In the genomic region with DNA sequence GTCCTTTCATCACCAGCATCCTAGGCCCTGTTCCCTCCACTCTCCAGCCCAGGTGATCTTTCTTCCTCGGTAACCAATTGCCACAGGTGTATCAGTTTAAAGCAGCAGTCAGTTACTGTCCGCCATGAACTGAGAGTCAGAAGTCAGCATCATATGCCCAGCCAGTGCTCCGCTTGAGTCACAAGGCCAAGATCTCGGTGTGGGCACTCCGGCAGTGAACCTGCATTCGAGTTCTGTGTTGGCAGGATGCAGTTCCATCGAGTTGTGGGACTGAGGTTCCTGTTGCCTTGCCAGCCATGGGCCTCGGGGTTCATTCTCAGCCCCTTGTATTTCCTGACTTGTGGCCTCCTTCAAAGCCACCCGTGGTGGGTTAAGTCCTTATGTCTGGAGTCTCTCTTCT, we compare ENCODE assay signal across 24 cellular contexts. TPM values are rescaled to one million over a fixed set of nuclear protein-coding genes. Genes with fewer than 3 reads are reported as not detected.
DNase-seq lines count a peak whose midpoint lies in the region; ATAC-seq and TF ChIP-seq lines count a peak whose summit lies in the region.
"Had no signal": no experiment of that assay in that cellular context is flagged by ENCODE, and none has a peak within 500 bp of the region (broad histone marks: within the 10 kb centered on the region; RNA-seq: fewer than 3 reads in every experiment).

No MANE protein-coding gene starts in this region.

- CTCF ChIA-PET in activated CD4-positive, alpha-beta T cell treated with anti-CD3 and anti-CD28 coated beads, Interleukin-2, amount 10 ng/mL, durations not matched to agents 7 days and 5 days (lab: Charles Lee) = no interaction called here
- CTCF ChIA-PET in CD4-positive, alpha-beta T cell (lab: Charles Lee) = no interaction called here

- no peak for DNase-seq in activated CD4-positive, alpha-beta T cell treated with anti-CD3 and anti-CD28 coated beads, Interleukin-2, amount 10 ng/mL, durations not matched to agents 7 days and 5 days
- no peak for DNase-seq in activated CD4-positive, alpha-beta T cell treated with anti-CD3 and anti-CD28 coated beads for 48 hours
- peak in 1 of 10 experiments; percentile 29 for DNase-seq in CD4-positive, alpha-beta T cell
- DNase-seq in islet precursor cell = peak; percentile 39
- peak; percentile 62 for DNase-seq in spleen
- DNase-seq in NCI-H1105 treated with DMSO at 0.1 percent for 48 hours (lab: John Stamatoyannopoulos, UW) = no peak
- DNase-seq in cerebellar cortex (ENCODE audit: low spot score) = no peak
- DNase-seq: activated CD4-positive, alpha-beta T cell treated with anti-CD3 and anti-CD28 coated beads, Interleukin-2, amount 50 U/mL, for 4 hours; activated T-cell treated with anti-CD3 and anti-CD28 coated beads, Interleukin-2, amount 50 U/mL, for 4 hours; BE2C; body of pancreas; effector CD4-positive, alpha-beta T cell; erythroblast; foreskin fibroblast; GOT3; NCI-H2081 treated with DMSO at 0.1 percent for 48 hours; NCI-H446; SIG-M5; stimulated activated CD4-positive, alpha-beta T cell treated with anti-CD3 and anti-CD28 coated beads, Interleukin-2, amount 100 ng/mL, for 24 hours; stimulated activated naive CD4-positive, alpha-beta T cell had no signal

- H3K4me3 Mint-ChIP-seq in activated CD4-positive, alpha-beta T cell treated with anti-CD3 and anti-CD28 coated beads, Interleukin-2, amount 10 ng/mL, durations not matched to agents 7 days and 5 days = no peak overlapping the region
- peak overlapping the region; percentile 62 for H3K4me3 Mint-ChIP-seq in CD4-positive, alpha-beta T cell
- H3K4me3 Mint-ChIP-seq: activated T-cell treated with anti-CD3 and anti-CD28 coated beads, Interleukin-2, amount 50 U/mL, for 4 hours had no signal

- no peak for TF ChIP-seq POLR2A in spleen (IDR thresholded peaks at IDR 0.05)

- H3K27me3 Mint-ChIP-seq in activated CD4-positive, alpha-beta T cell treated with anti-CD3 and anti-CD28 coated beads, Interleukin-2, amount 10 ng/mL, durations not matched to agents 7 days and 5 days = no peaks in the 10 kb centered on the region
- no peaks in the 10 kb centered on the region for H3K27me3 Mint-ChIP-seq in CD4-positive, alpha-beta T cell

- H3K4me3 ChIP-seq in spleen = no peak overlapping the region
- H3K4me3 ChIP-seq: A549, body of pancreas, skin epidermis had no signal

- peak overlapping the region; percentile 37 for H3K27ac Mint-ChIP-seq in activated CD4-positive, alpha-beta T cell treated with anti-CD3 and anti-CD28 coated beads, Interleukin-2, amount 10 ng/mL, durations not matched to agents 7 days and 5 days
- peak overlapping the region; percentile 75 for H3K27ac Mint-ChIP-seq in CD4-positive, alpha-beta T cell

- no peak for ATAC-seq in CD4-positive, alpha-beta T cell (ENCODE audit: poor library complexity)
- ATAC-seq in GM21619 (IDR thresholded peaks at IDR 0.05; ENCODE audit: unreplicated experiment) = no peak
- ATAC-seq: A549; activated T-cell treated with anti-CD3 and anti-CD28 coated beads, Interleukin-2, amount 50 U/mL, for 4 hours; body of pancreas; left ventricle myocardium superior had no signal

- no peaks in the 10 kb centered on the region for H3K9me3 ChIP-seq in CD4-positive, alpha-beta T cell (ENCODE audit: control insufficient read depth, low read length)
- peaks cover 0 to 6% (median 0%) of the 10 kb centered on the region in 8 donors for H3K9me3 ChIP-seq in spleen
- H3K9me3 ChIP-seq: A549, body of pancreas had no signal

- 59 to 70% (median 64%) methylated on average over 9 of the region's 9 CpGs for WGBS in spleen, 5 donors

- no peak overlapping the region for H3K27ac ChIP-seq in CD4-positive, alpha-beta T cell (ENCODE audit: low read depth, low read length)
- H3K27ac ChIP-seq in spleen = no peak overlapping the region
- H3K27ac ChIP-seq: A549, body of pancreas, skin epidermis had no signal

- peaks cover 24 to 78% (median 49%) of the 10 kb centered on the region in 6 donors for H3K4me1 ChIP-seq in spleen

- H3K9me3 Mint-ChIP-seq in activated CD4-positive, alpha-beta T cell treated with anti-CD3 and anti-CD28 coated beads, Interleukin-2, amount 10 ng/mL, durations not matched to agents 7 days and 5 days = no peaks in the 10 kb centered on the region
- no peaks in the 10 kb centered on the region for H3K9me3 Mint-ChIP-seq in CD4-positive, alpha-beta T cell

- peaks cover 71% of the 10 kb centered on the region for H3K36me3 Mint-ChIP-seq in activated CD4-positive, alpha-beta T cell treated with anti-CD3 and anti-CD28 coated beads, Interleukin-2, amount 10 ng/mL, durations not matched to agents 7 days and 5 days (ENCODE audit: low read depth)
- H3K36me3 Mint-ChIP-seq in CD4-positive, alpha-beta T cell (ENCODE audit: low read depth) = peaks cover 11% of the 10 kb centered on the region

- no peaks in the 10 kb centered on the region for H3K27me3 ChIP-seq in CD4-positive, alpha-beta T cell (ENCODE audit: control insufficient read depth, insufficient read depth, low read length)
- no peaks in the 10 kb centered on the region for H3K27me3 ChIP-seq in spleen (replicated peaks in 1 of 7)
- H3K27me3 ChIP-seq: BE2C, body of pancreas had no signal

- intact Hi-C loops in CD4-positive, alpha-beta T cell (cut with DNase I, micrococcal nuclease) = loop anchor here in 1 of 2 experiments (5.0 kb wide), 1 partner anchor 86 kb away; no protein-coding TSS in a partner anchor
- intact Hi-C loops in spleen (cut with DNase I; ENCODE audit: low total_unique reads) = no loop called here

- peaks cover 75% of the 10 kb centered on the region for H3K4me1 Mint-ChIP-seq in activated CD4-positive, alpha-beta T cell treated with anti-CD3 and anti-CD28 coated beads, Interleukin-2, amount 10 ng/mL, durations not matched to agents 7 days and 5 days
- H3K4me1 Mint-ChIP-seq in CD4-positive, alpha-beta T cell (ENCODE audit: low read depth) = peaks cover 70% of the 10 kb centered on the region

- H3K36me3 ChIP-seq in spleen = no peaks in the 10 kb centered on the region

- POLR2A ChIA-PET in activated CD4-positive, alpha-beta T cell treated with anti-CD3 and anti-CD28 coated beads, Interleukin-2, amount 10 ng/mL, durations not matched to agents 7 days and 5 days (lab: Charles Lee) = no interaction called here
- POLR2A ChIA-PET in CD4-positive, alpha-beta T cell (lab: Charles Lee) = no interaction called here

- TF ChIP-seq CTCF in CD4-positive, alpha-beta T cell (IDR thresholded peaks at IDR 0.05) = no peak
- no peak for TF ChIP-seq CTCF in spleen (IDR thresholded peaks at IDR 0.05 in 8 of 11, conservative IDR thresholded peaks at IDR 0.05 in 3 of 11)

RNA-seq across cellular contexts. Expression of a gene that starts 3.1 kb away (rescaled TPM):
- total RNA-seq in activated CD4-positive, alpha-beta T cell treated with anti-CD3 and anti-CD28 coated beads, Interleukin-2, amount 10 ng/mL, durations not matched to agents 7 days and 5 days = 10 to 100 TPM; 20.8 to 21.3 TPM
- 10 to 100 TPM; 17.7 to 19.0 TPM for total RNA-seq in CD4-positive, alpha-beta T cell
- 10 to 100 TPM; 18.3 to 35.6 (median 23.6) TPM for total RNA-seq in spleen
- 1 to 10 TPM; 3.9 to 5.5 (median 4.0) TPM for polyA plus RNA-seq in spleen

RNA-seq across cellular contexts. Expression of a gene that starts 26.4 kb away (rescaled TPM):
- 10 to 100 TPM; 44.3 to 46.8 TPM for total RNA-seq in activated CD4-positive, alpha-beta T cell treated with anti-CD3 and anti-CD28 coated beads, Interleukin-2, amount 10 ng/mL, durations not matched to agents 7 days and 5 days
- 1 to 10 TPM; 3.1 to 3.6 TPM for total RNA-seq in CD4-positive, alpha-beta T cell
- 100 to 1,000 TPM in 3 of 7 donors, 10 to 100 TPM in 4; 67.2 to 126 (median 96.3) TPM for total RNA-seq in spleen
- polyA plus RNA-seq in spleen = 10 to 100 TPM; 26.6 to 61.5 (median 38.0) TPM

Comparison
In these comparisons a context has a peak if more than half of its experiments do, and no peak if none do; other contexts are left out.
1. DNase-seq: peak in islet precursor cell (single experiment) and spleen (single experiment); none in activated CD4-positive, alpha-beta T cell treated with anti-CD3 and anti-CD28 coated beads, Interleukin-2, amount 10 ng/mL, durations not matched to agents 7 days and 5 days (single experiment), activated CD4-positive, alpha-beta T cell treated with anti-CD3 and anti-CD28 coated beads for 48 hours (single experiment), NCI-H1105 treated with DMSO at 0.1 percent for 48 hours (single experiment) and cerebellar cortex (single experiment).
2. RNA of a gene that starts 26.4 kb away (total RNA-seq): 67.2 to 126 TPM in spleen and 44.3 to 46.8 TPM in activated CD4-positive, alpha-beta T cell treated with anti-CD3 and anti-CD28 coated beads, Interleukin-2, amount 10 ng/mL, durations not matched to agents 7 days and 5 days; 3.1 to 3.6 TPM in CD4-positive, alpha-beta T cell; every median in the first group is over 4 times any median in the second.